ENCODE assay signal across 10 cellular contexts in genomic region chr3:188349276-188349962, GRCh38.
A peak's percentile ranks its signal among the peaks of the same experiment; 100 is the strongest.
DNase-seq lines count a peak whose midpoint lies in the region; ATAC-seq, FAIRE-seq and TF ChIP-seq lines count a peak whose summit lies in the region.
"Had no signal": no experiment of that assay in that cellular context is flagged by ENCODE, and none has a peak within 500 bp of the region (broad histone marks: within the 10 kb centered on the region; RNA-seq: fewer than 3 reads in every experiment).

No MANE protein-coding gene starts in this region.

- TF ChIP-seq CTCF in HCT116 (IDR thresholded peaks at IDR 0.05 in 2 of 3, conservative IDR thresholded peaks at IDR 0.05 in 1 of 3; ENCODE audit: borderline replicate concordance in 1 of 3, insufficient read depth in 1 of 3, low read depth in 2 of 3, low read length in 2 of 3) (peak in 2 of 3 experiments; percentile 14 to 30; a peak in 3 of 6 replicates), astrocyte (IDR thresholded peaks at IDR 0.05; ENCODE audit: insufficient read depth, low read depth, low read length) (no peak)

- no peaks in the 10 kb centered on the region for H3K9me3 ChIP-seq in HCT116 (ENCODE audit: control insufficient read depth in 1 of 2, insufficient read depth in 1 of 2, low read depth in 1 of 2, low read length in 2 of 2)
- no peaks in the 10 kb centered on the region for H3K9me3 ChIP-seq in astrocyte (ENCODE audit: insufficient read depth, low read depth, low read length)
- no peaks in the 10 kb centered on the region for H3K9me3 ChIP-seq in right cardiac atrium (ENCODE audit: control insufficient read depth, low read length)
- no peaks in the 10 kb centered on the region for H3K9me3 ChIP-seq in stomach smooth muscle (ENCODE audit: control insufficient read depth in 2 of 2, low read length in 2 of 2)
- H3K9me3 ChIP-seq: thyroid gland had no signal

- RAD21 ChIA-PET in HCT116 (lab: Charles Lee; ENCODE audit: low non-redundant PET in 1 of 2, low total read pairs in 2 of 2, uncharacterized antibody in 2 of 2, unreplicated experiment in 2 of 2), result no interaction called here

- no peak overlapping the region for H3K9ac ChIP-seq in HCT116 (ENCODE audit: low read length)
- peak overlapping the region; percentile 13 for H3K9ac ChIP-seq in astrocyte (ENCODE audit: low read length)
- no peak overlapping the region for H3K9ac ChIP-seq in stomach smooth muscle (ENCODE audit: low read length in 2 of 2)

- peaks cover 56% of the 10 kb centered on the region for H3K4me1 Mint-ChIP-seq in astrocyte (ENCODE audit: low read depth, unreplicated experiment)

- no peaks in the 10 kb centered on the region for H3K9me3 Mint-ChIP-seq in astrocyte (ENCODE audit: unreplicated experiment)

- 51% methylated on average over 7 of the region's 7 CpGs for WGBS in right cardiac atrium

- intact Hi-C loops in HCT116 (cut with micrococcal nuclease), result loop anchor here (10.0 kb wide), 1 partner anchor 605 kb away; the partner anchor contains the start of gene BCL6
- intact Hi-C loops in right cardiac atrium (cut with DNase I), result loop anchor here in 1 of 4 donors (5.0 kb wide), 1 partner anchor 297 kb away; no protein-coding TSS in a partner anchor

- FAIRE-seq in astrocyte (lab: Jason Lieb, UNC), result no peak

- DNase-seq in HCT116 (ENCODE audit: low read depth, low spot score) (peak; percentile 22), astrocyte (ENCODE audit: low read depth) (peak; percentile 45), right cardiac atrium (peak in 2 of 3 donors; percentile 41 to 75), OCI-M1 (lab: John Stamatoyannopoulos, UW) (no peak), COR-L47 (lab: John Stamatoyannopoulos, UW) (no peak)
- no peak for DNase-seq in activated CD4-positive, CD25-positive, alpha-beta regulatory T cell treated with anti-CD3 and anti-CD28 coated beads, Interleukin-2, amount 50 U/mL, for 72 hours
- DNase-seq in activated naive CD4-positive, alpha-beta T cell (lab: John Stamatoyannopoulos, UW), result no peak

- H3K27ac Mint-ChIP-seq in astrocyte (ENCODE audit: unreplicated experiment), result peak overlapping the region; percentile 92

- H3K4me2 ChIP-seq in HCT116 (ENCODE audit: low read length) (peak overlapping the region; percentile 70), astrocyte (ENCODE audit: low read length) (peak overlapping the region; percentile 39)

- H3K27me3 ChIP-seq in HCT116 (ENCODE audit: insufficient read depth, low read length), result no peaks in the 10 kb centered on the region
- H3K27me3 ChIP-seq in astrocyte (ENCODE audit: insufficient read depth, low read length), result no peaks in the 10 kb centered on the region
- H3K27me3 ChIP-seq in right cardiac atrium (ENCODE audit: control insufficient read depth, insufficient read depth), result no peaks in the 10 kb centered on the region
- H3K27me3 ChIP-seq in stomach smooth muscle (ENCODE audit: control insufficient read depth in 1 of 2, insufficient read depth in 2 of 2, low read length in 2 of 2), result no peaks in the 10 kb centered on the region
- H3K27me3 ChIP-seq: thyroid gland had no signal

- H3K4me3 Mint-ChIP-seq in astrocyte (ENCODE audit: unreplicated experiment), result peak overlapping the region; percentile 36

- POLR2A ChIA-PET in HCT116 (lab: Charles Lee), result no interaction called here

- no peaks in the 10 kb centered on the region for H3K9me2 ChIP-seq in HCT116 (ENCODE audit: insufficient read depth)

- no peak overlapping the region for H3K4me3 ChIP-seq in HCT116 (replicated peaks in 1 of 2; ENCODE audit: low read depth in 1 of 2, low read length in 2 of 2)
- no peak overlapping the region for H3K4me3 ChIP-seq in astrocyte (ENCODE audit: insufficient read depth, low read depth, low read length)
- H3K4me3 ChIP-seq in right cardiac atrium (ENCODE audit: low read length), result no peak overlapping the region
- H3K4me3 ChIP-seq in stomach smooth muscle (ENCODE audit: low read length in 2 of 2), result peak overlapping the region in 1 of 2 donors; percentile 44
- H3K4me3 ChIP-seq: thyroid gland had no signal

- H4K20me1 ChIP-seq in HCT116 (ENCODE audit: insufficient read depth) (0 out of 2 replicates have a peak, but pooled peaks cover 2% of the 10 kb centered on the region), astrocyte (ENCODE audit: insufficient read depth, low read length) (peaks cover 42% of the 10 kb centered on the region)

- no peak for TF ChIP-seq RAD21 in HCT116 (IDR thresholded peaks at IDR 0.05; ENCODE audit: low read depth)

- CTCF ChIA-PET in HCT116 (lab: Charles Lee), result interaction anchor here (0.7 kb wide), 1 partner anchor 605 kb away, joined by 3 read pairs; no protein-coding TSS in a partner anchor

- H3K36me3 ChIP-seq in HCT116 (ENCODE audit: control insufficient read depth in 1 of 2, insufficient read depth in 2 of 2, low read length in 2 of 2), result no peaks in the 10 kb centered on the region
- peaks cover 6% of the 10 kb centered on the region for H3K36me3 ChIP-seq in astrocyte (ENCODE audit: insufficient read depth, low read length)
- peaks cover 2 to 5% of the 10 kb centered on the region in 2 donors for H3K36me3 ChIP-seq in stomach smooth muscle (ENCODE audit: control insufficient read depth in 2 of 2, insufficient read depth in 2 of 2, low read length in 2 of 2)
- H3K36me3 ChIP-seq: thyroid gland had no signal

- H3K79me2 ChIP-seq in HCT116 (ENCODE audit: insufficient read depth, low read length) (peaks cover 3% of the 10 kb centered on the region; the same call in 1 of the 2 replicates), astrocyte (ENCODE audit: insufficient read depth, low read length) (peaks cover 79% of the 10 kb centered on the region)

- peak; percentile 74 for ATAC-seq in HCT116
- ATAC-seq in right cardiac atrium, result peak; percentile 3 to 52

- no peaks in the 10 kb centered on the region for H3K27me3 Mint-ChIP-seq in astrocyte (ENCODE audit: low read depth, unreplicated experiment)

- H3K27ac ChIP-seq in HCT116 (ENCODE audit: low read depth, low read length) (peak overlapping the region; percentile 44; the same call in 1 of the 2 replicates), astrocyte (ENCODE audit: low read depth, low read length) (peak overlapping the region; percentile 88), right cardiac atrium (ENCODE audit: low read length) (peak overlapping the region; percentile 76), stomach smooth muscle (ENCODE audit: low read length) (peak overlapping the region; percentile 41)
- H3K27ac ChIP-seq: HL-60 had no signal

- peaks cover 21 to 28% of the 10 kb centered on the region in 2 experiments for H3K4me1 ChIP-seq in HCT116 (ENCODE audit: control insufficient read depth in 1 of 2, insufficient read depth in 2 of 2, low read length in 2 of 2)
- H3K4me1 ChIP-seq in astrocyte (ENCODE audit: insufficient read depth, low read length), result peaks cover 36% of the 10 kb centered on the region
- H3K4me1 ChIP-seq in right cardiac atrium (ENCODE audit: control insufficient read depth, insufficient read depth, low read length), result peaks cover 7% of the 10 kb centered on the region
- H3K4me1 ChIP-seq in stomach smooth muscle (ENCODE audit: control insufficient read depth, insufficient read depth, low read length), result peaks cover 56% of the 10 kb centered on the region

- H3K36me3 Mint-ChIP-seq in astrocyte (ENCODE audit: low read depth, unreplicated experiment), result peaks cover 4% of the 10 kb centered on the region

- BruUV-seq in HCT116 (replicated peaks; lab: Mats Ljungman, UMichigan), result no TSS peak

- no peak for TF ChIP-seq POLR2A in HCT116 (IDR thresholded peaks at IDR 0.05; ENCODE audit: borderline replicate concordance, extremely low read depth, insufficient read depth, insufficient read length)

- H2AFZ ChIP-seq in HCT116 (ENCODE audit: low read depth, low read length, poor library complexity, severe bottlenecking) (no peak overlapping the region), astrocyte (ENCODE audit: low read depth, low read length) (no peak overlapping the region)

TF ChIP-seq in HCT116, 20 proteins besides CTCF, POLR2A, EP300 and RAD21:
- TF ChIP-seq SIN3A (IDR thresholded peaks at IDR 0.05; ENCODE audit: low read depth) (no peak), EZH2phosphoT487 (IDR thresholded peaks at IDR 0.05; ENCODE audit: borderline replicate concordance) (no peak), POLR2AphosphoS5 (IDR thresholded peaks at IDR 0.05; ENCODE audit: low read depth, low read length) (no peak), MAX (IDR thresholded peaks at IDR 0.05) (no peak)

Comparison
In these comparisons a context has a peak if more than half of its experiments do, and no peak if none do; other contexts are left out.
1. DNase-seq: peak in HCT116 (single experiment), astrocyte (single experiment) and right cardiac atrium (2 of 3); none in OCI-M1 (single experiment), COR-L47 (single experiment), activated CD4-positive, CD25-positive, alpha-beta regulatory T cell treated with anti-CD3 and anti-CD28 coated beads, Interleukin-2, amount 50 U/mL, for 72 hours (single experiment) and activated naive CD4-positive, alpha-beta T cell (0 of 4).
2. Peak in every context shown above with its lines, with median percentiles within 50 percentile points of each other: H3K27ac ChIP-seq.